In genomic region chr18:36296591-36297418, GRCh38 we compare ENCODE assay signal across 9 cellular contexts. TPM values are rescaled to one million over a fixed set of nuclear protein-coding genes. Genes with fewer than 3 reads are reported as not detected.
DNase-seq lines count a peak whose midpoint lies in the region; ATAC-seq and TF ChIP-seq lines count a peak whose summit lies in the region.
"Had no signal": no experiment of that assay in that cellular context is flagged by ENCODE, and none has a peak within 500 bp of the region (broad histone marks: within the 10 kb centered on the region; RNA-seq: fewer than 3 reads in every experiment).

No MANE protein-coding gene starts in this region.

- no peaks in the 10 kb centered on the region for H3K9me3 Mint-ChIP-seq in stimulated activated naive CD8-positive, alpha-beta T cell treated with anti-CD3 and anti-CD28 coated beads, Interleukin-15, amount 100 ng/mL, for 72 hours
- H3K9me3 Mint-ChIP-seq: T-helper 1 cell treated with Interleukin-12 subunit alpha and Interleukin-12 subunit beta and Interleukin-4 antibody, amounts not matched to agents 30 μg/mL and 1 μg/mL, for 36 hours had no signal

- peaks cover 39% of the 10 kb centered on the region for H3K79me2 ChIP-seq in PC-3 (ENCODE audit: low read length)

- H3K4me2 ChIP-seq in BLaER1 (peak overlapping the region; percentile 98), PC-3 (ENCODE audit: low read length) (peak overlapping the region; percentile 81)

- no peak overlapping the region for H3K27ac Mint-ChIP-seq in stimulated activated naive CD8-positive, alpha-beta T cell treated with anti-CD3 and anti-CD28 coated beads, Interleukin-15, amount 100 ng/mL, for 72 hours
- H3K27ac Mint-ChIP-seq: T-helper 1 cell treated with Interleukin-12 subunit alpha and Interleukin-12 subunit beta and Interleukin-4 antibody, amounts not matched to agents 30 μg/mL and 1 μg/mL, for 36 hours had no signal

- ATAC-seq in GM19023 (IDR thresholded peaks at IDR 0.05; ENCODE audit: unreplicated experiment) (peak; percentile 24), PC-3 (peak; percentile 65), left lobe of liver (peak; percentile 54)
- ATAC-seq in stimulated activated naive CD8-positive, alpha-beta T cell treated with anti-CD3 and anti-CD28 coated beads, Interleukin-15, amount 100 ng/mL, for 72 hours, result peak; percentile 39

- no peak for TF ChIP-seq CTCF in HL-60 (IDR thresholded peaks at IDR 0.05; ENCODE audit: insufficient read depth, low read length)
- TF ChIP-seq CTCF in PC-3 (conservative IDR thresholded peaks at IDR 0.05; ENCODE audit: low read depth, low read length), result peak; percentile 53

- H3K4me1 ChIP-seq in BLaER1, result peaks cover 9% of the 10 kb centered on the region; the same call in 1 of the 2 replicates
- H3K4me1 ChIP-seq in PC-3 (ENCODE audit: insufficient read depth, low read length), result 0 out of 2 replicates have a peak, but pooled peaks cover 6% of the 10 kb centered on the region
- peaks cover 0 to 4% of the 10 kb centered on the region in 2 donors for H3K4me1 ChIP-seq in duodenal mucosa (ENCODE audit: control insufficient read depth in 1 of 2, insufficient read depth in 2 of 2, low read length in 2 of 2)

- no peaks in the 10 kb centered on the region for H3K4me1 Mint-ChIP-seq in stimulated activated naive CD8-positive, alpha-beta T cell treated with anti-CD3 and anti-CD28 coated beads, Interleukin-15, amount 100 ng/mL, for 72 hours

- POLR2A ChIA-PET in PC-3 (lab: Charles Lee; ENCODE audit: unreplicated experiment), result interaction anchor here (1.0 kb wide), 1 partner anchor 13 kb away, joined by 6 read pairs; no protein-coding TSS in a partner anchor

- no TSS peak for BruUV-seq in PC-3 (replicated peaks; lab: Mats Ljungman, UMichigan)

- H3K4me3 ChIP-seq in BLaER1 (peak overlapping the region; percentile 79), HL-60 (replicated peaks; ENCODE audit: insufficient read depth, low read length) (peak overlapping the region; percentile 16), PC-3 (ENCODE audit: low read length) (peak overlapping the region; percentile 67), duodenal mucosa (ENCODE audit: low read depth in 1 of 2, low read length in 2 of 2) (peak overlapping the region; percentile 36 to 53)

- DNase-seq in HL-60 (ENCODE audit: low read depth in 1 of 2, low spot score in 1 of 2) (no peak), PC-3 (peak; percentile 48), left lobe of liver (ENCODE audit: low spot score) (no peak), MV-4-11 (lab: John Stamatoyannopoulos, UW) (no peak)
- peak in 1 of 2 donors; percentile 10 for DNase-seq in stimulated activated naive CD8-positive, alpha-beta T cell treated with anti-CD3 and anti-CD28 coated beads, Interleukin-15, amount 100 ng/mL, for 72 hours

- peak overlapping the region; percentile 57; the same call in 1 of the 2 replicates for H3K9ac ChIP-seq in BLaER1
- peak overlapping the region; percentile 74 for H3K9ac ChIP-seq in PC-3 (ENCODE audit: low read length)
- H3K9ac ChIP-seq in duodenal mucosa (ENCODE audit: low read depth in 1 of 2, low read length in 2 of 2), result no peak overlapping the region

- H3K4me3 Mint-ChIP-seq in stimulated activated naive CD8-positive, alpha-beta T cell treated with anti-CD3 and anti-CD28 coated beads, Interleukin-15, amount 100 ng/mL, for 72 hours, result peak overlapping the region in 1 of 2 donors; percentile 70
- H3K4me3 Mint-ChIP-seq: T-helper 1 cell treated with Interleukin-12 subunit alpha and Interleukin-12 subunit beta and Interleukin-4 antibody, amounts not matched to agents 30 μg/mL and 1 μg/mL, for 36 hours had no signal

- H3K36me3 ChIP-seq in BLaER1 (no peaks in the 10 kb centered on the region), PC-3 (ENCODE audit: low read depth, low read length) (no peaks in the 10 kb centered on the region), duodenal mucosa (ENCODE audit: control insufficient read depth in 1 of 2, insufficient read depth in 2 of 2, low read length in 2 of 2) (no peaks in the 10 kb centered on the region)

- intact Hi-C loops in PC-3 (cut with micrococcal nuclease), result loop anchor here (1.0 to 10.0 kb wide), 4 partner anchors 76 to 458 kb away; no protein-coding TSS in a partner anchor

- peaks cover 31% of the 10 kb centered on the region for H3K27me3 Mint-ChIP-seq in stimulated activated naive CD8-positive, alpha-beta T cell treated with anti-CD3 and anti-CD28 coated beads, Interleukin-15, amount 100 ng/mL, for 72 hours

- no peaks in the 10 kb centered on the region for H3K9me2 ChIP-seq in PC-3 (replicated peaks; ENCODE audit: low read length)

- H3K27me3 ChIP-seq in BLaER1, result peaks cover 14% of the 10 kb centered on the region; the same call in 1 of the 2 replicates
- H3K27me3 ChIP-seq in HL-60 (ENCODE audit: insufficient read depth, poor library complexity, severe bottlenecking), result peaks cover 68% of the 10 kb centered on the region
- H3K27me3 ChIP-seq in PC-3 (ENCODE audit: low read length), result no peaks in the 10 kb centered on the region
- peaks cover 41 to 48% of the 10 kb centered on the region in 2 donors for H3K27me3 ChIP-seq in duodenal mucosa (ENCODE audit: control insufficient read depth in 1 of 2, insufficient read depth in 2 of 2, low read length in 2 of 2)

- no peaks in the 10 kb centered on the region; the same call in 1 of the 2 replicates for H4K20me1 ChIP-seq in BLaER1
- H4K20me1 ChIP-seq in PC-3 (ENCODE audit: low read length), result 0 out of 2 replicates have a peak, but pooled peaks cover 9% of the 10 kb centered on the region

- H3K27ac ChIP-seq in BLaER1 (no peak overlapping the region), HL-60 (replicated peaks) (no peak overlapping the region), PC-3 (ENCODE audit: low read length) (peak overlapping the region; percentile 65), duodenal mucosa (ENCODE audit: low read depth, low read length) (no peak overlapping the region)

- H3K9me3 ChIP-seq in BLaER1 (no peaks in the 10 kb centered on the region), PC-3 (ENCODE audit: low read length) (no peaks in the 10 kb centered on the region), duodenal mucosa (ENCODE audit: control insufficient read depth in 1 of 2, low read length in 2 of 2) (no peaks in the 10 kb centered on the region)

- H2AFZ ChIP-seq in PC-3 (ENCODE audit: low read length), result peak overlapping the region; percentile 26; the same call in 1 of the 2 replicates

- H3F3A ChIP-seq in PC-3 (ENCODE audit: low read length, unreplicated experiment), result no peaks in the 10 kb centered on the region

- CTCF ChIA-PET in PC-3 (lab: Charles Lee), result no interaction called here

RNA-seq across cellular contexts. Expression of gene FHOD3, which starts 0.7 kb away (rescaled TPM):
- 18.1 and 32.2 TPM in 2 replicates for total RNA-seq in PC-3 (2014; rRNA removed)
- total RNA-seq in left lobe of liver, result 0.40 TPM

Comparison
In these comparisons a context has a peak if more than half of its experiments do, and no peak if none do; other contexts are left out.
1. H3K4me3 ChIP-seq: peak in every context shown above with its lines; median percentile 79 in BLaER1; 67 in PC-3; 44 in duodenal mucosa; 16 in HL-60.
2. H3K9ac ChIP-seq: peak in BLaER1 (single experiment) and PC-3 (single experiment); none in duodenal mucosa (0 of 2).
3. RNA of gene FHOD3, which starts 0.7 kb away (total RNA-seq): 18.1 to 32.2 TPM in PC-3; 0.40 TPM in left lobe of liver (single experiment); every median in the first group is over 10 times any median in the second.
4. Peak in every context shown above with its lines, with median percentiles within 50 percentile points of each other: ATAC-seq.